ENCODE assay signal across 14 cellular contexts in the genomic region with DNA sequence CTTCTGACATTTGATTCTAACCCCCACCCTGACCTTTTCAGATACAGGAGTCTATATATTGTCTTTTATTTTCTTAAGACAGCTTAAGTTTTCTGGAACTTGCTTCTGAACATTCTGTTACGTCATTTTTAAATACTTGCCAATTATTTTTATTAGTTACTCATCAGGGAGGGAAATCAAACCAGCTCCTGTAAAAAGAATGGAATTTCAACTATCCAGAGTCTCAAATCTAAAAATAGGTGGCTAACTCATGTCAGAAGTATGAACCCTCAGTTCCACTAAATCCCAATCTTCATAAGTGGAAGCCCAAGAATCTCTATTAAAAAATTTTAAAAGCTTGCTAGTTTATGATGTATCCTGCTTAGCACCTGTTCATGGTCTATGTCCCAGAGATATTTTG.
A peak's percentile ranks its signal among the peaks of the same experiment; 100 is the strongest.
DNase-seq lines count a peak whose midpoint lies in the region; ATAC-seq, FAIRE-seq and TF ChIP-seq lines count a peak whose summit lies in the region.
"Had no signal": no experiment of that assay in that cellular context is flagged by ENCODE, and none has a peak within 500 bp of the region (broad histone marks: within the 10 kb centered on the region; RNA-seq: fewer than 3 reads in every experiment).

No MANE protein-coding gene starts in this region.

- H3K9me3 ChIP-seq in left lung (peaks cover 0 to 4% of the 10 kb centered on the region in 2 donors), left ventricle myocardium inferior (replicated peaks) (no peaks in the 10 kb centered on the region)
- H3K9me3 ChIP-seq: BLaER1 had no signal

- intact Hi-C loops in left lung (cut with DNase I) = no loop called here
- intact Hi-C loops in left ventricle myocardium inferior (cut with micrococcal nuclease) = no loop called here
- intact Hi-C loops in sciatic nerve (cut with DNase I) = no loop called here

- no peak for FAIRE-seq in GM12892 (lab: Jason Lieb, UNC)

- H3K27ac ChIP-seq in left lung (peak overlapping the region in 1 of 2 donors; percentile 3), left ventricle myocardium inferior (replicated peaks) (no peak overlapping the region)
- H3K27ac ChIP-seq: BLaER1 had no signal

- DNase-seq in AG08395 (ENCODE audit: low spot score) (peak; percentile 78), LoVo (ENCODE audit: low spot score) (peak; percentile 27), dermis blood vessel endothelial cell (peak; percentile 64), left lung (no peak), GM12892 (ENCODE audit: insufficient read length) (no peak), NAMALWA (ENCODE audit: low spot score) (no peak), left ventricle myocardium inferior (no peak), sciatic nerve (ENCODE audit: low spot score) (no peak)
- DNase-seq: activated CD8-positive, alpha-beta memory T cell treated with anti-CD3 and anti-CD28 coated beads, Interleukin-2, amount 50 U/mL, for 4 hours; hippocampal formation; NCI-H187; occipital lobe had no signal

- TF ChIP-seq CTCF in left lung (IDR thresholded peaks at IDR 0.05) (no peak), left ventricle myocardium inferior (IDR thresholded peaks at IDR 0.05; ENCODE audit: borderline replicate concordance) (no peak)

- no peaks in the 10 kb centered on the region for H3K4me1 ChIP-seq in left lung
- H3K4me1 ChIP-seq in left ventricle myocardium inferior = peaks cover 7% of the 10 kb centered on the region
- H3K4me1 ChIP-seq: BLaER1 had no signal

- H3K36me3 ChIP-seq in left lung (no peaks in the 10 kb centered on the region), left ventricle myocardium inferior (no peaks in the 10 kb centered on the region)
- H3K36me3 ChIP-seq: BLaER1 had no signal

- H3K4me3 ChIP-seq in left lung = no peak overlapping the region
- no peak overlapping the region for H3K4me3 ChIP-seq in left ventricle myocardium inferior
- H3K4me3 ChIP-seq: BLaER1 had no signal

- H3K27me3 ChIP-seq in left lung (no peaks in the 10 kb centered on the region), left ventricle myocardium inferior (ENCODE audit: low read depth) (no peaks in the 10 kb centered on the region)
- H3K27me3 ChIP-seq: BLaER1 had no signal

- ATAC-seq in left lung = peak; percentile 33
- no peak for ATAC-seq in sciatic nerve
- ATAC-seq: WTC11 had no signal

- no peak for TF ChIP-seq POLR2A in GM12892 (IDR thresholded peaks at IDR 0.05; ENCODE audit: low read depth, low read length)

Comparison
In these comparisons a context has a peak if more than half of its experiments do, and no peak if none do; other contexts are left out.
1. DNase-seq: peak in AG08395 (single experiment), LoVo (single experiment) and dermis blood vessel endothelial cell (single experiment); none in left lung (0 of 2), GM12892 (single experiment), NAMALWA (single experiment), left ventricle myocardium inferior (single experiment) and sciatic nerve (single experiment).